8 cellular contexts compared by ENCODE assay signal in the genomic region with DNA sequence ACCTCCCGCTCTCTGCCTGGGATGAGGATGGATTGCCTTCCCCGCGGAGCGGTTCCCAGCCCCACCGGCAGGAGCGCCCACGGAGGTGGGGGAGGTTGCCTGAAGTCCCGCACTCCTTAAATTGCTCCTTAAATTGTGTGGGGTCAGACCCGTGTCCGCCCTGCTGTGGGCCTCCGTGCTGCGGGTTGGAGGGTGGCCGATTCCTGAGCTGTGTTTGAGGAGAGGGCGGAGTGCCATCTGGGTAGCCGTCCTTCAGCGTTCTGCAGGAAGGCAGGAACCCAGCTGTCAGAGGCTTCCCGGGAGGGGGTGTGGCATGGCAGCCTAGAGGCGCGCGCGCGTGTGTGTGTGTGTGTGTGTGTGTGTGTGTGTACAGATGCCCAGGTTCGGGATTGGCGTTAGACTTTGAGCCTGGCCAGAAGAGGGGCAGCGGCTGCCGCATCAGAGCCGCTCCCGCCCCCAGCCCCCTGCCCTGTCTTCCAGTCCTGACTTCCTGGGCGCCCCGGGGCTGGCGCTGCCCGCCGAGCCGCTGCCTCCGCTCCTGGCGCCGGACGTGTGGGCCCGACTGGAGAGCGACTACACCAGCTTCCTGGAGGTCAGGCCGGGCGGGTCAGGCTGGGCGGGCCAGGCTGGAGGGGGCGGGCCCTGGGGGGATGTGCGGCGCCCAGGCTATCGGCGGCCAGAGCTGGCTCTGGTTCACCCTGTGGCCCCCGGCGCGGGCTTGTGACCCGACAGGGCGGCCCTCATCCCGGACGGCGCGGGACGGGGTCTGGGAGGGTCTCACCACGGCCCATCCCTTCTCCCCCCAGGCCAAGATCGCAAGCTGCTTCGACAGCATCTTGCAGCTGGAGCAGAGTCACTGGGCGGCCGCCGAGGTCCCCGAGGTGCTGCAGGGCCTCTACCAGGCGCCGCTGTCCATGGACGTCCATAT. TPM values are rescaled to one million over a fixed set of nuclear protein-coding genes. Genes with fewer than 3 reads are reported as not detected.
DNase-seq lines count a peak whose midpoint lies in the region; ATAC-seq, FAIRE-seq and TF ChIP-seq lines count a peak whose summit lies in the region.

No MANE protein-coding gene starts in this region.

- H3K4me1 ChIP-seq in A673 (ENCODE audit: insufficient read depth, low read length, poor library complexity, severe bottlenecking), result peaks cover 12% of the 10 kb centered on the region
- peaks cover 32 to 55% (median 49%) of the 10 kb centered on the region in 3 donors for H3K4me1 ChIP-seq in esophagus squamous epithelium

- CTCF ChIA-PET in A673 (lab: Charles Lee), result interaction anchor here (0.6 to 2.2 kb wide), 9 partner anchors 8 to 760 kb away, joined by 3 to 29 read pairs (median 5); no protein-coding TSS in a partner anchor

- peak overlapping the region; percentile 21 for H3K4me3 ChIP-seq in A673 (ENCODE audit: low read depth, low read length, poor library complexity, severe bottlenecking)
- peak overlapping the region in 2 of 4 donors; percentile 26 to 58 for H3K4me3 ChIP-seq in esophagus squamous epithelium

- WGBS in esophagus squamous epithelium, 2 donors, result 9 to 14% methylated on average over 7 to 22 of the region's 68 CpGs

- H3K27ac ChIP-seq in A673 (ENCODE audit: low read depth, low read length, poor library complexity, severe bottlenecking), result no peak overlapping the region
- peak overlapping the region in 1 of 4 donors; percentile 34 for H3K27ac ChIP-seq in esophagus squamous epithelium

- peaks cover 30% of the 10 kb centered on the region for H3K27me3 ChIP-seq in A673 (replicated peaks; ENCODE audit: insufficient read depth, low read depth, low read length, poor library complexity)
- peaks cover 5 to 68% (median 11%) of the 10 kb centered on the region in 4 donors for H3K27me3 ChIP-seq in esophagus squamous epithelium

- DNase-seq in A673 (ENCODE audit: low spot score) (peak; percentile 85), HCEC 1CT (peak; percentile 67), RCC 7860 (ENCODE audit: low spot score) (peak; percentile 35), esophagus squamous epithelium (lab: John Stamatoyannopoulos, UW) (no peak), sciatic nerve (ENCODE audit: low spot score) (no peak), HT-29 (ENCODE audit: low spot score) (no peak)
- DNase-seq in stimulated activated naive CD4-positive, alpha-beta T cell treated with Interleukin-2 at 50 U/mL for 16 hours (lab: John Stamatoyannopoulos, UW), result no peak
- no peak for DNase-seq in central memory CD4-positive, alpha-beta T cell

- peak; percentile 41; the same call in 1 of the 2 replicates for TF ChIP-seq CTCF in A673 (conservative IDR thresholded peaks at IDR 0.05; ENCODE audit: low read depth, low read length)
- TF ChIP-seq CTCF in esophagus squamous epithelium (IDR thresholded peaks at IDR 0.05), result peak in 4 of 6 experiments; percentile 8 to 46 (median 22)

- POLR2A ChIA-PET in A673 (lab: Charles Lee; ENCODE audit: low non-redundant PET), result no interaction called here

- intact Hi-C loops in A673 (cut with micrococcal nuclease; ENCODE audit: unreplicated experiment) (loop anchor here (1.0 to 2.0 kb wide), 2 partner anchors 81 to 189 kb away; no protein-coding TSS in a partner anchor), esophagus squamous epithelium (cut with DNase I) (loop anchor here (5.0 to 10.0 kb wide), 2 partner anchors 81 to 189 kb away; no protein-coding TSS in a partner anchor), sciatic nerve (cut with DNase I) (loop anchor here (2.0 to 10.0 kb wide), 2 partner anchors 81 to 189 kb away; no protein-coding TSS in a partner anchor)

- peak in 1 of 4 donors; percentile 17 for TF ChIP-seq POLR2A in esophagus squamous epithelium (IDR thresholded peaks at IDR 0.05)

- no peak for FAIRE-seq in RCC 7860 (lab: Jason Lieb, UNC)

- no TSS peak for BruUV-seq in A673 (replicated peaks; lab: Mats Ljungman, UMichigan)

- peak; percentile 24 for ATAC-seq in sciatic nerve

- no peaks in the 10 kb centered on the region for H3K9me3 ChIP-seq in A673 (ENCODE audit: low read depth, low read length, poor library complexity, severe bottlenecking)
- H3K9me3 ChIP-seq in esophagus squamous epithelium, result no peaks in the 10 kb centered on the region

- no peaks in the 10 kb centered on the region for H3K36me3 ChIP-seq in A673 (ENCODE audit: insufficient read depth, low read length, poor library complexity, severe bottlenecking)
- no peaks in the 10 kb centered on the region for H3K36me3 ChIP-seq in esophagus squamous epithelium

RNA-seq across cellular contexts. Expression of a gene that starts 9.2 kb away (rescaled TPM):
- total RNA-seq in A673 (2021) (not detected in 2 replicates), esophagus squamous epithelium (under 1 TPM in 1 of 4 donors, not detected in 3; 1.00 TPM), sciatic nerve (3.3 TPM)
- 3.9 and 6.2 TPM in 2 replicates for total RNA-seq in HT-29 (2014; rRNA removed; shearing (Covaris generic))

RNA-seq across cellular contexts. Expression of a gene that starts 19.5 kb away (rescaled TPM):
- total RNA-seq in A673 (2021) (5.5 and 7.0 TPM in 2 replicates), esophagus squamous epithelium (100 to 1,000 TPM in 3 of 4 donors, 10 to 100 TPM in 1; 36.6 to 163 (median 130) TPM), sciatic nerve (142 TPM)
- 145 and 168 TPM in 2 replicates for total RNA-seq in HT-29 (2014; rRNA removed; shearing (Covaris generic))

RNA-seq across cellular contexts. Expression of a gene that starts 19.7 kb away (rescaled TPM):
- total RNA-seq in A673 (2021) (0.99 and 2.3 TPM in 2 replicates), esophagus squamous epithelium (1 to 10 TPM in 1 of 4 donors, not detected in 3; 1.1 TPM), sciatic nerve (not detected)
- not detected in 2 replicates for total RNA-seq in HT-29 (2014; rRNA removed; shearing (Covaris generic))

RNA-seq across cellular contexts. Expression of a gene that starts 46.4 kb away (rescaled TPM):
- total RNA-seq in A673 (2021) (103 and 106 TPM in 2 replicates), esophagus squamous epithelium (10 to 100 TPM; 43.7 to 98.2 (median 81.2) TPM), sciatic nerve (105 TPM)
- total RNA-seq in HT-29 (2014; rRNA removed; shearing (Covaris generic)), result 40.0 and 51.0 TPM in 2 replicates

Comparison
In these comparisons a context has a peak if more than half of its experiments do, and no peak if none do; other contexts are left out.
1. DNase-seq: peak in A673 (single experiment), HCEC 1CT (single experiment) and RCC 7860 (single experiment); none in esophagus squamous epithelium (single experiment), sciatic nerve (single experiment), stimulated activated naive CD4-positive, alpha-beta T cell treated with Interleukin-2 at 50 U/mL for 16 hours (single experiment), central memory CD4-positive, alpha-beta T cell (single experiment) and HT-29 (single experiment).